In genomic region chr18:37958499-37958898, GRCh38 we compare ENCODE assay signal across 31 cellular contexts.
"Had no signal": no experiment of that assay in that cellular context is flagged by ENCODE, and none has a peak within 500 bp of the region (broad histone marks: within the 10 kb centered on the region; RNA-seq: fewer than 3 reads in every experiment).

No MANE protein-coding gene starts in this region.

- H3K4me2 ChIP-seq: neural progenitor cell, smooth muscle cell had no signal

- ATAC-seq: natural killer cell; psoas muscle; right cardiac atrium; sciatic nerve; stimulated activated memory B cell treated with anti-CD40 and anti-IgM and Interleukin-4, amounts not matched to agents 10 μg/mL and 1 μg/mL and 100 μg/mL, for 72 hours; stimulated activated naive CD8-positive, alpha-beta T cell treated with anti-CD3 and anti-CD28 coated beads, Interleukin-15, amount 100 ng/mL, for 72 hours; stimulated activated naive CD8-positive, alpha-beta T cell treated with anti-CD3 and anti-CD28 coated beads, Interleukin-15, Interleukin-2, amounts not matched to agents 100 U/mL and 50 U/mL, for 24 hours; upper lobe of right lung had no signal

- H3K36me3 Mint-ChIP-seq: natural killer cell; neural progenitor cell; stimulated activated memory B cell treated with anti-CD40 and anti-IgM and Interleukin-4, amounts not matched to agents 10 μg/mL and 1 μg/mL and 100 μg/mL, for 72 hours; type B pancreatic cell had no signal

- H3K27me3 Mint-ChIP-seq: progenitor cell of endocrine pancreas; stimulated activated memory B cell treated with anti-CD40 and anti-IgM and Interleukin-4, amounts not matched to agents 10 μg/mL and 1 μg/mL and 100 μg/mL, for 72 hours; stimulated activated naive CD8-positive, alpha-beta T cell treated with anti-CD3 and anti-CD28 coated beads, Interleukin-15, amount 100 ng/mL, for 72 hours; type B pancreatic cell had no signal

- H3K27me3 ChIP-seq: ovary, spleen, suprapubic skin, testis, tibial artery, transverse colon, upper lobe of right lung, uterus had no signal

- H3K79me2 ChIP-seq: parathyroid adenoma had no signal

- H2AFZ ChIP-seq: neural progenitor cell, parathyroid adenoma had no signal

- H3K9ac ChIP-seq: neural progenitor cell, parathyroid adenoma had no signal

- DNase-seq: natural killer cell; occipital lobe; ovary; posterior cingulate gyrus; psoas muscle; spleen; stimulated activated CD4-positive, alpha-beta T cell treated with anti-CD3 and anti-CD28 coated beads, Interleukin-12 subunit alpha, Interleukin-12 subunit beta, amount 100 ng/mL, for 4 hours; stimulated activated CD4-positive, alpha-beta T cell treated with anti-CD3 and anti-CD28 coated beads, Interleukin-1b, Interleukin-23, amount 100 ng/mL, for 48 hours; stimulated activated CD4-positive, alpha-beta T cell treated with anti-CD3 and anti-CD28 coated beads, Interleukin-4, amount 100 ng/mL, for 1 hour; stimulated activated CD4-positive, alpha-beta T cell treated with anti-CD3 and anti-CD28 coated beads, Interleukin-4, amount 100 ng/mL, for 4 hours; stimulated activated CD8-positive, alpha-beta memory T cell treated with anti-CD3 and anti-CD28 coated beads, Interleukin-4, amount 100 ng/mL, for 48 hours; stimulated activated naive CD4-positive, alpha-beta T cell; stimulated activated naive CD8-positive, alpha-beta T cell treated with anti-CD3 and anti-CD28 coated beads, Interleukin-15, amount 100 ng/mL, for 72 hours; stimulated activated naive CD8-positive, alpha-beta T cell treated with anti-CD3 and anti-CD28 coated beads, Interleukin-15, Interleukin-2, amounts not matched to agents 100 U/mL and 50 U/mL, for 24 hours; substantia nigra; testis; tibial artery; transverse colon; upper lobe of right lung; uterus had no signal

- H3K9me3 ChIP-seq: ovary, testis, tibial artery, transverse colon, upper lobe of right lung, uterus had no signal

- H3K27ac ChIP-seq: neural progenitor cell, ovary, parathyroid adenoma, psoas muscle, skin epidermis, spleen, suprapubic skin, testis, tibial artery, transverse colon, upper lobe of right lung, uterus had no signal

- H3K36me3 ChIP-seq: neural progenitor cell, ovary, spleen, suprapubic skin, tibial artery, transverse colon, upper lobe of right lung, uterus had no signal

- H3K27ac Mint-ChIP-seq: natural killer cell; nephron; neural progenitor cell; progenitor cell of endocrine pancreas; stimulated activated memory B cell treated with anti-CD40 and anti-IgM and Interleukin-4, amounts not matched to agents 10 μg/mL and 1 μg/mL and 100 μg/mL, for 72 hours; stimulated activated naive CD8-positive, alpha-beta T cell treated with anti-CD3 and anti-CD28 coated beads, Interleukin-15, amount 100 ng/mL, for 72 hours; type B pancreatic cell had no signal

- H3K4me1 ChIP-seq: parathyroid adenoma, psoas muscle, spleen, suprapubic skin, testis, tibial artery, transverse colon, upper lobe of right lung, uterus had no signal

- H3K4me1 Mint-ChIP-seq: natural killer cell; nephron; neural progenitor cell; stimulated activated memory B cell treated with anti-CD40 and anti-IgM and Interleukin-4, amounts not matched to agents 10 μg/mL and 1 μg/mL and 100 μg/mL, for 72 hours; stimulated activated naive CD8-positive, alpha-beta T cell treated with anti-CD3 and anti-CD28 coated beads, Interleukin-15, amount 100 ng/mL, for 72 hours had no signal

- H3K4me3 ChIP-seq: neural progenitor cell, ovary, psoas muscle, skin epidermis, smooth muscle cell, spleen, suprapubic skin, testis, tibial artery, transverse colon, upper lobe of right lung, uterus had no signal

- H3K4me3 Mint-ChIP-seq: natural killer cell; nephron; neural progenitor cell; stimulated activated memory B cell treated with anti-CD40 and anti-IgM and Interleukin-4, amounts not matched to agents 10 μg/mL and 1 μg/mL and 100 μg/mL, for 72 hours; stimulated activated naive CD8-positive, alpha-beta T cell treated with anti-CD3 and anti-CD28 coated beads, Interleukin-15, amount 100 ng/mL, for 72 hours; type B pancreatic cell had no signal
